1 cellular context compared by ENCODE assay signal in the genomic region with DNA sequence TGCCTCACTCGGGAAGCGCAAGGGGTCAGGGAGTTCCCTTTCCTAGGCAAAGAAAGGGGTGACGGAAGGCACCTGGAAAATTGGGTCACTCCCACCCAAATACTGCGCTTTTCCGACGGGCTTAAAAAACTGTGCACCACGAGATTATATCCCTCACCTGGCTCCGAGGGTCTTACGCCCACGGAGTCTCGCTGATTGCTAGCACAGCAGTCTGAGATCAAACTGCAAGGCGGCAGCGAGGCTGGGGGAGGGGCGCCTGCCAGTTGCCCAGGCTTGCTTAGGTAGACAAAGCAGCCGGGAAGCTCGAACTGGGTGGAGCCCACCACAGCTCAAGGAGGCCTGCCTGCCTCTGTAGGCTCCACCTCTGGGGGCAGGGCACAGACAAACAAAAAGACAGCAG.
TF ChIP-seq lines count a peak whose summit lies in the region.

No MANE protein-coding gene starts in this region.

TF ChIP-seq in H1, 55 proteins besides CTCF, POLR2A, EP300 and RAD21:
- TF ChIP-seq KDM4A (IDR thresholded peaks at IDR 0.05; ENCODE audit: low read depth, low read length, severe bottlenecking) (peak; percentile 35), RBBP5 (IDR thresholded peaks at IDR 0.05; ENCODE audit: borderline replicate concordance, low read depth, low read length) (0 out of 2 replicates have a peak, but pooled peaks have one; percentile 63), ASH2L (IDR thresholded peaks at IDR 0.05; ENCODE audit: low read length) (peak; percentile 49)
